Comparison of ENCODE assay signal across 2 cellular contexts in the genomic region with DNA sequence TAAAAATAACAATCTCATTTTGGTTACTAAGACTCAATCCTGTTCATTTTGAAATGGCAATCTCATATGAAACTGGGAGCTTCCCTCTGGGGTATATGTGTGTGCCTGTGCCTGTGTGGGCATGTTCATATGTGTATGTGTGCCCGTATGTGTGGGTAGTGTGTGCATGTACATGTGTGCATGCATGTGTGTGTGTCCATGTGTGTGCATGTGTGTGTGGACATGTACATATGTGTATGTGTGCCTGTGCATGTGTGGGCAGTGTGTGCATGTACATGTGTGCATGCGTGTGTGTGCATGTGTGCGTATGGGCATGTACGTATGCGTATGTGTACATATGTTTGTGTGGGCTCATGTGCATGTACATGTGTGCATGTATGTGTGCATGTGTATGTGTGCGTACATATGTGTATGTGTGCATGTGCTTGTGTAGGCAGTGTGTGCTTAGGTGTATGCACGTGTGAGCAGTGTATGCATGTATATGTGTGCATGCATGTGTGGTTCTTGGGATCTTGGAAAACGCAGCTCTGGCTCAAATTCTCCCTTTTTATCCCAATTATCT.
TF ChIP-seq lines count a peak whose summit lies in the region.

No MANE protein-coding gene starts in this region.

TF ChIP-seq in H1, 55 proteins besides CTCF, POLR2A, EP300 and RAD21:
- no peak for TF ChIP-seq SIRT6 (IDR thresholded peaks at IDR 0.05; ENCODE audit: low read length)
- TF ChIP-seq TBP (IDR thresholded peaks at IDR 0.05; ENCODE audit: low read depth, low read length) = no peak
- TF ChIP-seq, protein P1, sequence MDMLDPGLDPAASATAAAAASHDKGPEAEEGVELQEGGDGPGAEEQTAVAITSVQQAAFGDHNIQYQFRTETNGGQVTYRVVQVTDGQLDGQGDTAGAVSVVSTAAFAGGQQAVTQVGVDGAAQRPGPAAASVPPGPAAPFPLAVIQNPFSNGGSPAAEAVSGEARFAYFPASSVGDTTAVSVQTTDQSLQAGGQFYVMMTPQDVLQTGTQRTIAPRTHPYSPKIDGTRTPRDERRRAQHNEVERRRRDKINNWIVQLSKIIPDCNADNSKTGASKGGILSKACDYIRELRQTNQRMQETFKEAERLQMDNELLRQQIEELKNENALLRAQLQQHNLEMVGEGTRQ (IDR thresholded peaks at IDR 0.05; ENCODE audit: low read length) = no peak
- no peak for TF ChIP-seq CTBP2 (IDR thresholded peaks at IDR 0.05; ENCODE audit: borderline replicate concordance, insufficient read depth, insufficient read length, low read length)
- TF ChIP-seq TAF1 (IDR thresholded peaks at IDR 0.05; ENCODE audit: low read depth, low read length) = no peak
- TF ChIP-seq POLR2AphosphoS5 (IDR thresholded peaks at IDR 0.05; ENCODE audit: low read depth, low read length) = no peak
- TF ChIP-seq CREB1 (IDR thresholded peaks at IDR 0.05) = no peak
- no peak for TF ChIP-seq ZNF274 (IDR thresholded peaks at IDR 0.05; ENCODE audit: borderline replicate concordance, extremely low read depth, low read length)

TF ChIP-seq in HepG2, 621 proteins besides CTCF, POLR2A, EP300 and RAD21:
- TF ChIP-seq MLLT10 (CRISPR knock-in tag; IDR thresholded peaks at IDR 0.05) (no peak), MIER2 (CRISPR knock-in tag; IDR thresholded peaks at IDR 0.05) (no peak), ZNF563 (CRISPR knock-in tag; IDR thresholded peaks at IDR 0.05) (no peak), ZNF781 (CRISPR knock-in tag; IDR thresholded peaks at IDR 0.05; ENCODE audit: borderline replicate concordance, not compliant biosample characterization) (no peak)
- TF ChIP-seq, protein P2, sequence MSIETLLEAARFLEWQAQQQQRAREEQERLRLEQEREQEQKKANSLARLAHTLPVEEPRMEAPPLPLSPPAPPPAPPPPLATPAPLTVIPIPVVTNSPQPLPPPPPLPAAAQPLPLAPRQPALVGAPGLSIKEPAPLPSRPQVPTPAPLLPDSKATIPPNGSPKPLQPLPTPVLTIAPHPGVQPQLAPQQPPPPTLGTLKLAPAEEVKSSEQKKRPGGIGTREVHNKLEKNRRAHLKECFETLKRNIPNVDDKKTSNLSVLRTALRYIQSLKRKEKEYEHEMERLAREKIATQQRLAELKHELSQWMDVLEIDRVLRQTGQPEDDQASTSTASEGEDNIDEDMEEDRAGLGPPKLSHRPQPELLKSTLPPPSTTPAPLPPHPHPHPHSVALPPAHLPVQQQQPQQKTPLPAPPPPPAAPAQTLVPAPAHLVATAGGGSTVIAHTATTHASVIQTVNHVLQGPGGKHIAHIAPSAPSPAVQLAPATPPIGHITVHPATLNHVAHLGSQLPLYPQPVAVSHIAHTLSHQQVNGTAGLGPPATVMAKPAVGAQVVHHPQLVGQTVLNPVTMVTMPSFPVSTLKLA (IDR thresholded peaks at IDR 0.05) = peak; percentile 95
- TF ChIP-seq, protein P3, sequence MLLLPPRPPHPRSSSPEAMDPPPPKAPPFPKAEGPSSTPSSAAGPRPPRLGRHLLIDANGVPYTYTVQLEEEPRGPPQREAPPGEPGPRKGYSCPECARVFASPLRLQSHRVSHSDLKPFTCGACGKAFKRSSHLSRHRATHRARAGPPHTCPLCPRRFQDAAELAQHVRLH (CRISPR knock-in tag; IDR thresholded peaks at IDR 0.05; ENCODE audit: borderline replicate concordance, low read depth) = no peak
TF ChIP-seq in HepG2: peak in this region for 1.
